11 cellular contexts compared by ENCODE assay signal in genomic region chr19:46412983-46413261, GRCh38. TPM values are rescaled to one million over a fixed set of nuclear protein-coding genes. Genes with fewer than 3 reads are reported as not detected.
DNase-seq lines count a peak whose midpoint lies in the region; ATAC-seq and TF ChIP-seq lines count a peak whose summit lies in the region.
"Had no signal": no experiment of that assay in that cellular context is flagged by ENCODE, and none has a peak within 500 bp of the region (broad histone marks: within the 10 kb centered on the region; RNA-seq: fewer than 3 reads in every experiment).

No MANE protein-coding gene starts in this region.

- peak overlapping the region; percentile 48 for H2BK120ac ChIP-seq in trophoblast cell (ENCODE audit: insufficient read depth, low read length, poor library complexity)

- H3K27me3 ChIP-seq in ascending aorta (no peaks in the 10 kb centered on the region), right atrium auricular region (no peaks in the 10 kb centered on the region), trophoblast cell (ENCODE audit: insufficient read depth, low read length) (no peaks in the 10 kb centered on the region)

- H3K36me3 ChIP-seq in ascending aorta (no peaks in the 10 kb centered on the region), right atrium auricular region (peaks cover 6% of the 10 kb centered on the region), trophoblast cell (ENCODE audit: control insufficient read depth in 1 of 2, insufficient read depth in 2 of 2, low read length in 2 of 2) (peaks cover 0 to 4% of the 10 kb centered on the region in 2 experiments)

- no peak overlapping the region for H3K23ac ChIP-seq in trophoblast cell (ENCODE audit: low read length)

- peak overlapping the region; percentile 82 for H2BK5ac ChIP-seq in trophoblast cell (ENCODE audit: low read depth, low read length, poor library complexity)

- DNase-seq in AG10803 (ENCODE audit: low read depth): no peak
- no peak for DNase-seq in ascending aorta (ENCODE audit: low spot score in 2 of 2)
- no peak for DNase-seq in right atrium auricular region (ENCODE audit: low spot score)
- no peak for DNase-seq in trophoblast cell
- no peak for DNase-seq in G401 (ENCODE audit: low spot score)
- no peak for DNase-seq in NCI-H226
- no peak for DNase-seq in effector CD8-positive, alpha-beta T cell (lab: John Stamatoyannopoulos, UW)
- DNase-seq: natural killer cell had no signal

- H2AFZ ChIP-seq in trophoblast cell (ENCODE audit: insufficient read depth, low read length, poor library complexity): peak overlapping the region; percentile 53

- H3K4me1 ChIP-seq in ascending aorta (peaks cover 11 to 36% of the 10 kb centered on the region in 2 donors), right atrium auricular region (peaks cover 0 to 47% of the 10 kb centered on the region in 2 donors), trophoblast cell (ENCODE audit: control insufficient read depth in 1 of 2, insufficient read depth in 2 of 2, low read length in 2 of 2) (peaks cover 25 to 33% of the 10 kb centered on the region in 2 experiments)

- no peak for TF ChIP-seq CTCF in AG10803 (conservative IDR thresholded peaks at IDR 0.05; ENCODE audit: low read length)
- TF ChIP-seq CTCF in ascending aorta (IDR thresholded peaks at IDR 0.05): no peak
- TF ChIP-seq CTCF in right atrium auricular region (IDR thresholded peaks at IDR 0.05): no peak

- H2AK5ac ChIP-seq in trophoblast cell (ENCODE audit: low read length): peak overlapping the region; percentile 87

- H3K14ac ChIP-seq in trophoblast cell (ENCODE audit: low read length): peak overlapping the region; percentile 72

- H3K9me3 ChIP-seq in ascending aorta: no peaks in the 10 kb centered on the region
- H3K9me3 ChIP-seq in right atrium auricular region: no peaks in the 10 kb centered on the region
- no peaks in the 10 kb centered on the region for H3K9me3 ChIP-seq in trophoblast cell (ENCODE audit: insufficient read depth, low read depth, low read length)

- H3K9ac ChIP-seq in trophoblast cell (ENCODE audit: low read length): peak overlapping the region; percentile 87

- intact Hi-C loops in ascending aorta (cut with DNase I): loop anchor here (5.0 kb wide), 1 partner anchor 59 kb away; the partner anchor contains the start of gene PNMA8A

- H3K27ac ChIP-seq in ascending aorta: peak overlapping the region; percentile 69 to 83
- peak overlapping the region; percentile 86 to 88 for H3K27ac ChIP-seq in right atrium auricular region
- H3K27ac ChIP-seq in trophoblast cell (ENCODE audit: low read depth, low read length): peak overlapping the region; percentile 29

- H3K4me3 ChIP-seq in AG10803 (ENCODE audit: low read length): peak overlapping the region; percentile 66
- H3K4me3 ChIP-seq in ascending aorta: peak overlapping the region; percentile 63 to 75
- peak overlapping the region; percentile 60 for H3K4me3 ChIP-seq in right atrium auricular region
- H3K4me3 ChIP-seq in trophoblast cell (ENCODE audit: low read depth, low read length): peak overlapping the region; percentile 79

- H4K91ac ChIP-seq in trophoblast cell (ENCODE audit: low read depth, low read length): peak overlapping the region; percentile 88

- H3K79me2 ChIP-seq in trophoblast cell (ENCODE audit: control insufficient read depth, insufficient read depth, low read length, poor library complexity): peaks cover 17% of the 10 kb centered on the region

- no CpG with 5 or more reads among the region's 10 CpGs for WGBS in trophoblast cell (ENCODE audit: extremely low coverage, insufficient coverage, insufficient read length)

- peaks cover 15% of the 10 kb centered on the region for H3K79me1 ChIP-seq in trophoblast cell (ENCODE audit: low read length)

- peak overlapping the region; percentile 94 for H4K8ac ChIP-seq in trophoblast cell (ENCODE audit: low read depth, low read length)

- H4K12ac ChIP-seq in trophoblast cell (ENCODE audit: low read depth, low read length): peak overlapping the region; percentile 79

- in situ Hi-C loops in G401 (cut with HindIII; ENCODE audit: low sequenced_read_pairs): no loop called here

- H3K4ac ChIP-seq in trophoblast cell (ENCODE audit: low read depth, low read length): peak overlapping the region; percentile 81

- H2BK12ac ChIP-seq in trophoblast cell (ENCODE audit: low read length): no peak overlapping the region

- H3K18ac ChIP-seq in trophoblast cell (ENCODE audit: low read length): peak overlapping the region; percentile 92

- ATAC-seq in GM21576 (IDR thresholded peaks at IDR 0.05; ENCODE audit: unreplicated experiment): no peak
- ATAC-seq: natural killer cell had no signal

- H3K4me2 ChIP-seq in trophoblast cell (ENCODE audit: low read length): peak overlapping the region; percentile 94

RNA-seq across cellular contexts. Expression of gene CCDC8, which starts 0.4 kb away (rescaled TPM):
- total RNA-seq in ascending aorta (10.0 TPM), right atrium auricular region (10 to 100 TPM; 30.4 to 34.6 TPM)
- polyA plus RNA-seq in trophoblast cell (2013): 13.4 and 13.9 TPM in 2 replicates
- total RNA-seq in G401 (2014; rRNA removed; shearing (Covaris generic)): 74.2 and 93.6 TPM in 2 replicates
- total RNA-seq: natural killer cell had no signal
- polyA plus RNA-seq: CD14-positive monocyte had no signal

RNA-seq across cellular contexts. Expression of gene PNMA8C, which starts 15.8 kb away (rescaled TPM):
- 0.53 TPM for total RNA-seq in ascending aorta
- not detected for total RNA-seq in right atrium auricular region
- 0.01 TPM in 1 of 2 replicates, not detected in the other for polyA plus RNA-seq in trophoblast cell (2013)
- not detected in 2 replicates for total RNA-seq in G401 (2014; rRNA removed; shearing (Covaris generic))
- total RNA-seq: dermis blood vessel endothelial cell had no signal
- polyA plus RNA-seq: CD14-positive monocyte had no signal

RNA-seq across cellular contexts. Expression of gene PNMA8A, which starts 58.4 kb away (rescaled TPM):
- total RNA-seq in ascending aorta: 0.53 TPM
- total RNA-seq in right atrium auricular region: 10 to 100 TPM in 1 of 2 donors, 1 to 10 TPM in 1; 9.9 to 16.6 TPM
- polyA plus RNA-seq in trophoblast cell (2013): 6.9 and 7.6 TPM in 2 replicates
- total RNA-seq in G401 (2014; rRNA removed; shearing (Covaris generic)): 40.3 and 40.5 TPM in 2 replicates
- total RNA-seq: natural killer cell had no signal
- polyA plus RNA-seq: CD14-positive monocyte had no signal

Comparison
In these comparisons a context has a peak if more than half of its experiments do, and no peak if none do; other contexts are left out.
1. H3K27ac ChIP-seq: peak in every context shown above with its lines; median percentile 87 in right atrium auricular region; 76 in ascending aorta; 29 in trophoblast cell.